ENCODE assay signal across 17 cellular contexts in the genomic region with DNA sequence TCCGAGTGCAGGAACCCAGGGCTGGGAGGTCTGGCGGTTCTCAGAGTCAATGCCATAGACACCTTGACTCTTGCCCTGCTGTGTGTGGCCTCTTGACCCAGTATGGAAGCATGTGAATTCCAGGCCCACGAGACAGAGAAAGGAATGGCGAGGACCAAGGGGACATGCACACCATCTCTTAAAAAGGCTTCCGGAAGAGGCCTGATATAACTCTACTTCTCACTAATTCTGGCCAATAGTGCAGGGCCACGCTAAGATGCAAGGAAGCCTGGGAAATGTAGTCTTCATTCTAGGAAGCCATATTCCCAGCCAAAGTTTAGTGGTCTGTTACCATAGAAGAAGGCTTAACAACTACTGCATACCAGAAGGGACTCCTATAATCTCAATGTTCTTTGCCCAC.
"Had no signal": no experiment of that assay in that cellular context is flagged by ENCODE, and none has a peak within 500 bp of the region (broad histone marks: within the 10 kb centered on the region; RNA-seq: fewer than 3 reads in every experiment).

No MANE protein-coding gene starts in this region.

- H3K27ac Mint-ChIP-seq: activated CD4-positive, alpha-beta T cell treated with anti-CD3 and anti-CD28 coated beads, Interleukin-2, amount 10 ng/mL, durations not matched to agents 24 days and 14 days; activated naive CD8-positive, alpha-beta T cell treated with anti-CD3 and anti-CD28 coated beads, Interleukin-2, amount 10 ng/mL, durations not matched to agents 7 days and 5 days; activated T-helper 1 cell treated with anti-CD3 and anti-CD28 coated beads, Interleukin-12 subunit alpha, Interleukin-12 subunit beta, Interleukin-2, Interleukin-4 antibody, amounts not matched to agents 30 ng/mL and 10 ng/mL and 1 ng/mL, durations not matched to agents 14 hours and 24 hours and 36 hours had no signal

- H3K4me3 ChIP-seq: colonic mucosa, ovary, spleen, stomach, thoracic aorta, upper lobe of right lung had no signal

- H3K36me3 ChIP-seq: colonic mucosa, ovary, spleen, stomach, thoracic aorta, upper lobe of right lung had no signal

- H3K36me3 Mint-ChIP-seq: activated naive CD8-positive, alpha-beta T cell treated with anti-CD3 and anti-CD28 coated beads, Interleukin-2, amount 10 ng/mL, durations not matched to agents 7 days and 5 days; brain had no signal

- H3K4me1 Mint-ChIP-seq: activated CD4-positive, alpha-beta T cell treated with anti-CD3 and anti-CD28 coated beads, Interleukin-2, amount 10 ng/mL, durations not matched to agents 24 days and 14 days; activated naive CD8-positive, alpha-beta T cell treated with anti-CD3 and anti-CD28 coated beads, Interleukin-2, amount 10 ng/mL, durations not matched to agents 7 days and 5 days; neural crest cell had no signal

- H3K4me1 ChIP-seq: colonic mucosa, spleen, stomach, upper lobe of right lung had no signal

- H3K27me3 ChIP-seq: colonic mucosa, ovary, upper lobe of right lung had no signal

- H3K9me3 Mint-ChIP-seq: activated CD4-positive, alpha-beta T cell treated with anti-CD3 and anti-CD28 coated beads, Interleukin-2, amount 10 ng/mL, durations not matched to agents 24 days and 14 days; activated naive CD8-positive, alpha-beta T cell treated with anti-CD3 and anti-CD28 coated beads, Interleukin-2, amount 10 ng/mL, durations not matched to agents 7 days and 5 days; activated T-helper 1 cell treated with anti-CD3 and anti-CD28 coated beads, Interleukin-12 subunit alpha, Interleukin-12 subunit beta, Interleukin-2, Interleukin-4 antibody, amounts not matched to agents 30 ng/mL and 10 ng/mL and 1 ng/mL, durations not matched to agents 14 hours and 24 hours and 36 hours; neural crest cell had no signal

- H3K9me3 ChIP-seq: colonic mucosa, ovary, spleen, stomach, thoracic aorta, upper lobe of right lung had no signal

- ATAC-seq: left lobe of liver, sciatic nerve, upper lobe of right lung had no signal

- H3K4me3 Mint-ChIP-seq: activated CD4-positive, alpha-beta T cell treated with anti-CD3 and anti-CD28 coated beads, Interleukin-2, amount 10 ng/mL, durations not matched to agents 24 days and 14 days; activated naive CD8-positive, alpha-beta T cell treated with anti-CD3 and anti-CD28 coated beads, Interleukin-2, amount 10 ng/mL, durations not matched to agents 7 days and 5 days; activated T-helper 1 cell treated with anti-CD3 and anti-CD28 coated beads, Interleukin-12 subunit alpha, Interleukin-12 subunit beta, Interleukin-2, Interleukin-4 antibody, amounts not matched to agents 30 ng/mL and 10 ng/mL and 1 ng/mL, durations not matched to agents 14 hours and 24 hours and 36 hours; brain; neural crest cell had no signal

- DNase-seq: activated CD4-positive, alpha-beta T cell treated with anti-CD3 and anti-CD28 coated beads, Interleukin-2, amount 10 ng/mL, durations not matched to agents 24 days and 14 days; activated CD4-positive, CD25-positive, alpha-beta regulatory T cell; activated CD8-positive, alpha-beta memory T cell treated with anti-CD3 and anti-CD28 coated beads for 24 hours; activated naive CD8-positive, alpha-beta T cell treated with anti-CD3 and anti-CD28 coated beads, Interleukin-2, amount 10 ng/mL, durations not matched to agents 7 days and 5 days; central memory CD4-positive, alpha-beta T cell; colonic mucosa; spleen; stimulated activated CD4-positive, alpha-beta T cell treated with anti-CD3 and anti-CD28 coated beads, Interleukin-1b, Interleukin-23, amount 100 ng/mL, for 48 hours; stomach; upper lobe of right lung had no signal

- H3K27ac ChIP-seq: colonic mucosa, spleen, stomach, thoracic aorta, upper lobe of right lung had no signal
